Comparison of ENCODE assay signal across 1 cellular context in the genomic region with DNA sequence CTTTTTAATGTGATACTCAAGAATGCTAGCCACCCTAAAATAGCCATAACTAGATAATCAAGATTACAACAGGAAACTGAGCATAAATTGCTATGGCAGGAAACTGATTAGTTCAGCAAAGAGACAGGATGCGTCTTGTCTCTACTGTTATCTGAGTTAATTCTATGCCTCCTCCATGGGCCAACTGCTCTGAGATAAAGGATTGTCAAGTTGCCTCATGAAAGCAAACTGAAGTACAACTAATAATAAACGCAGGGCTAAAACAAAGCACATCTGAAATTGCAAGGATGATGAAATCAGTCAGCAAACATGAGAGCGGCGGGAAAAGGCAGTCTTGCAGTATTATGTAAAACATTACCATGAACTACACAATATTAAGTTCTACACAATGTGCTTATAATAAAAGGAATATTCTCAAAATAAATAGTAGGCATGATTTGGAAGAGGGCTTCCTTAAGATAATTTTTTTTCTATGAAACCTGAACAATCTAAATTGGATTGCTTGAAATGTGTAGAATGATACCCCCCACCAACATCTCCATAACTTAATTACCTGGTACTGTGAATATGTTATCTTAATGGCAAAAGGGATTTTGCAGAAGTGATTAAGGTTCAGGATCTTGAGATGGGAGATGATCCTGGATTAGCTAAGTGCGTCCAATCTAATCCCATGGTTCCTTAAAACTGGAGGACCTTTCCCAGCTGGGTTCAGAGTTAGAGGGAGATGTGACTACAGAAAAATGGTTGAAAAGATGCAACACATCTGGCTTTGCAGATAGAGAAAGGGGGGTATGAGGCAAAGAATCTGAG.
TF ChIP-seq lines count a peak whose summit lies in the region.

No MANE protein-coding gene starts in this region.

TF ChIP-seq in K562, 482 proteins besides CTCF, POLR2A, EP300 and RAD21 (continued from another document and continues in another):
- TF ChIP-seq, protein P1, sequence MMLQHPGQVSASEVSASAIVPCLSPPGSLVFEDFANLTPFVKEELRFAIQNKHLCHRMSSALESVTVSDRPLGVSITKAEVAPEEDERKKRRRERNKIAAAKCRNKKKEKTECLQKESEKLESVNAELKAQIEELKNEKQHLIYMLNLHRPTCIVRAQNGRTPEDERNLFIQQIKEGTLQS (IDR thresholded peaks at IDR 0.05), result peak; percentile 97
- TF ChIP-seq, protein P1 (CRISPR knock-in tag; conservative IDR thresholded peaks at IDR 0.05), result no peak
- TF ChIP-seq BACH1 (tag; IDR thresholded peaks at IDR 0.05) (0 out of 2 replicates have a peak, but pooled peaks have one; percentile 42), RBBP5 (IDR thresholded peaks at IDR 0.05; ENCODE audit: borderline replicate concordance, insufficient read depth, low read length, poor library complexity, severe bottlenecking) (no peak), JUN (IDR thresholded peaks at IDR 0.05; ENCODE audit: borderline replicate concordance, low read depth, low read length) (no peak; the same call in 1 of the 2 replicates), JUN (CRISPR knock-in tag; IDR thresholded peaks at IDR 0.05; ENCODE audit: borderline replicate concordance) (no peak), DMBX1 (CRISPR knock-in tag; IDR thresholded peaks at IDR 0.05; ENCODE audit: borderline replicate concordance) (peak; percentile 26; the same call in 1 of the 2 replicates), GTF2E2 (tag; IDR thresholded peaks at IDR 0.05) (no peak), NR4A1 (CRISPR knock-in tag; IDR thresholded peaks at IDR 0.05) (no peak), NR4A1 (tag; IDR thresholded peaks at IDR 0.05) (no peak), SMAD1 (IDR thresholded peaks at IDR 0.05; ENCODE audit: low read depth, low read length, partially characterized antibody) (peak; percentile 87), TAF9B (IDR thresholded peaks at IDR 0.05; ENCODE audit: partially characterized antibody) (peak; percentile 44), RHOXF2B (CRISPR knock-in tag; conservative IDR thresholded peaks at IDR 0.05) (no peak), MXI1 (IDR thresholded peaks at IDR 0.05; ENCODE audit: low read depth, low read length) (no peak), NFRKB (IDR thresholded peaks at IDR 0.05; ENCODE audit: low read depth) (peak; percentile 79), ZNF316 (IDR thresholded peaks at IDR 0.05) (peak; percentile 58; the same call in 1 of the 2 replicates), TEAD1 (CRISPR knock-in tag; IDR thresholded peaks at IDR 0.05) (peak in 1 of 2 experiments; percentile 74; a peak in 2 of 4 replicates), E2F3 (CRISPR knock-in tag; IDR thresholded peaks at IDR 0.05) (0 out of 2 replicates have a peak, but pooled peaks have one; percentile 48), BRCA1 (IDR thresholded peaks at IDR 0.05) (no peak), BRCA1 (CRISPR knock-in tag; IDR thresholded peaks at IDR 0.05) (no peak), HMGN3 (IDR thresholded peaks at IDR 0.05; ENCODE audit: borderline replicate concordance, extremely low read depth, insufficient read length, low read depth, low read length) (peak; percentile 64), ETV5 (CRISPR knock-in tag; IDR thresholded peaks at IDR 0.05; ENCODE audit: low read depth) (peak; percentile 90), GATAD2B (IDR thresholded peaks at IDR 0.05; ENCODE audit: borderline replicate concordance) (peak; percentile 90), PHB (CRISPR knock-in tag; IDR thresholded peaks at IDR 0.05) (peak; percentile 73; the same call in 1 of the 2 replicates), GABPB2 (CRISPR knock-in tag; conservative IDR thresholded peaks at IDR 0.05) (no peak), DACH1 (IDR thresholded peaks at IDR 0.05; ENCODE audit: partially characterized antibody) (peak; percentile 84), NCOR1 (IDR thresholded peaks at IDR 0.05) (peak; percentile 84), CREM (IDR thresholded peaks at IDR 0.05; ENCODE audit: low read depth) (peak; percentile 60), STAT5A (IDR thresholded peaks at IDR 0.05; ENCODE audit: borderline replicate concordance, low read length) (peak; percentile 63; the same call in 1 of the 2 replicates), FOXA3 (CRISPR knock-in tag; conservative IDR thresholded peaks at IDR 0.05 in 1 of 2, IDR thresholded peaks at IDR 0.05 in 1 of 2) (peak in 1 of 2 experiments; percentile 75; a peak in 2 of 4 replicates), ATF1 (CRISPR knock-in tag; IDR thresholded peaks at IDR 0.05) (no peak), ATF1 (tag; IDR thresholded peaks at IDR 0.05) (peak; percentile 33; the same call in 1 of the 2 replicates), SMAD4 (CRISPR knock-in tag; conservative IDR thresholded peaks at IDR 0.05) (peak; percentile 94), TEAD4 (IDR thresholded peaks at IDR 0.05; ENCODE audit: low read length) (peak; percentile 89), TEAD4 (CRISPR knock-in tag; IDR thresholded peaks at IDR 0.05; ENCODE audit: borderline replicate concordance) (no peak), PML (IDR thresholded peaks at IDR 0.05; ENCODE audit: low read length) (peak; percentile 66; the same call in 1 of the 2 replicates), JUND (IDR thresholded peaks at IDR 0.05; ENCODE audit: borderline replicate concordance, low read depth, low read length) (peak; percentile 82), JUND (tag; IDR thresholded peaks at IDR 0.05; ENCODE audit: borderline replicate concordance, low read depth, low read length) (peak; percentile 73; the same call in 1 of the 3 replicates), ZNF699 (CRISPR knock-in tag; IDR thresholded peaks at IDR 0.05; ENCODE audit: insufficient replicate concordance) (no peak), FOXM1 (IDR thresholded peaks at IDR 0.05; ENCODE audit: low read depth) (peak; percentile 85), FOXM1 (CRISPR knock-in tag; IDR thresholded peaks at IDR 0.05; ENCODE audit: low read depth) (no peak), SMAD3 (CRISPR knock-in tag; conservative IDR thresholded peaks at IDR 0.05) (0 out of 2 replicates have a peak, but pooled peaks have one; percentile 34), NFATC3 (IDR thresholded peaks at IDR 0.05) (0 out of 2 replicates have a peak, but pooled peaks have one; percentile 19), HDAC3 (IDR thresholded peaks at IDR 0.05; ENCODE audit: borderline replicate concordance, partially characterized antibody) (peak; percentile 89), NCOA2 (IDR thresholded peaks at IDR 0.05; ENCODE audit: partially characterized antibody in 2 of 2) (peak in 1 of 2 experiments; percentile 68), POU5F1 (IDR thresholded peaks at IDR 0.05; ENCODE audit: borderline replicate concordance, low read depth, low read length, partially characterized antibody) (peak; percentile 13), ADNP (tag; IDR thresholded peaks at IDR 0.05) (0 out of 2 replicates have a peak, but pooled peaks have one; percentile 16), ZSCAN32 (CRISPR knock-in tag; IDR thresholded peaks at IDR 0.05) (peak; percentile 72), NCOA1 (IDR thresholded peaks at IDR 0.05; ENCODE audit: low read depth) (peak; percentile 87), HDAC6 (IDR thresholded peaks at IDR 0.05; ENCODE audit: low read depth, low read length) (no peak), CXXC5 (CRISPR knock-in tag; IDR thresholded peaks at IDR 0.05) (peak; percentile 82), MAFG (tag; conservative IDR thresholded peaks at IDR 0.05) (0 out of 2 replicates have a peak, but pooled peaks have one; percentile 44), TAL1 (IDR thresholded peaks at IDR 0.05) (peak; percentile 85), NFIC (IDR thresholded peaks at IDR 0.05) (peak; percentile 61)
- TF ChIP-seq, protein P2, sequence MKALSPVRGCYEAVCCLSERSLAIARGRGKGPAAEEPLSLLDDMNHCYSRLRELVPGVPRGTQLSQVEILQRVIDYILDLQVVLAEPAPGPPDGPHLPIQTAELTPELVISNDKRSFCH (CRISPR knock-in tag; IDR thresholded peaks at IDR 0.05), result no peak
- TF ChIP-seq, protein P2 (tag; IDR thresholded peaks at IDR 0.05), result 0 out of 2 replicates have a peak, but pooled peaks have one; percentile 27
- TF ChIP-seq, protein P3, sequence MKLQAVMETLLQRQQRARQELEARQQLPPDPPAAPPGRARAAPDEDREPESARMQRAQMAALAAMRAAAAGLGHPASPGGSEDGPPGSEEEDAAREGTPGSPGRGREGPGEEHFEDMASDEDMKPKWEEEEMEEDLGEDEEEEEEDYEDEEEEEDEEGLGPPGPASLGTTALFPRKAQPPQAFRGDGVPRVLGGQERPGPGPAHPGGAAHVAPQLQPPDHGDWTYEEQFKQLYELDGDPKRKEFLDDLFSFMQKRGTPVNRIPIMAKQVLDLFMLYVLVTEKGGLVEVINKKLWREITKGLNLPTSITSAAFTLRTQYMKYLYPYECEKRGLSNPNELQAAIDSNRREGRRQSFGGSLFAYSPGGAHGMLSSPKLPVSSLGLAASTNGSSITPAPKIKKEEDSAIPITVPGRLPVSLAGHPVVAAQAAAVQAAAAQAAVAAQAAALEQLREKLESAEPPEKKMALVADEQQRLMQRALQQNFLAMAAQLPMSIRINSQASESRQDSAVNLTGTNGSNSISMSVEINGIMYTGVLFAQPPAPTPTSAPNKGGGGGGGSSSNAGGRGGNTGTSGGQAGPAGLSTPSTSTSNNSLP (IDR thresholded peaks at IDR 0.05; ENCODE audit: borderline replicate concordance, low read depth, low read length), result peak; percentile 90; the same call in 1 of the 2 replicates
- TF ChIP-seq, protein P4, sequence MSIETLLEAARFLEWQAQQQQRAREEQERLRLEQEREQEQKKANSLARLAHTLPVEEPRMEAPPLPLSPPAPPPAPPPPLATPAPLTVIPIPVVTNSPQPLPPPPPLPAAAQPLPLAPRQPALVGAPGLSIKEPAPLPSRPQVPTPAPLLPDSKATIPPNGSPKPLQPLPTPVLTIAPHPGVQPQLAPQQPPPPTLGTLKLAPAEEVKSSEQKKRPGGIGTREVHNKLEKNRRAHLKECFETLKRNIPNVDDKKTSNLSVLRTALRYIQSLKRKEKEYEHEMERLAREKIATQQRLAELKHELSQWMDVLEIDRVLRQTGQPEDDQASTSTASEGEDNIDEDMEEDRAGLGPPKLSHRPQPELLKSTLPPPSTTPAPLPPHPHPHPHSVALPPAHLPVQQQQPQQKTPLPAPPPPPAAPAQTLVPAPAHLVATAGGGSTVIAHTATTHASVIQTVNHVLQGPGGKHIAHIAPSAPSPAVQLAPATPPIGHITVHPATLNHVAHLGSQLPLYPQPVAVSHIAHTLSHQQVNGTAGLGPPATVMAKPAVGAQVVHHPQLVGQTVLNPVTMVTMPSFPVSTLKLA (conservative IDR thresholded peaks at IDR 0.05), result peak in 1 of 2 experiments; percentile 31; a peak in 1 of 4 replicates
- TF ChIP-seq, protein P5, sequence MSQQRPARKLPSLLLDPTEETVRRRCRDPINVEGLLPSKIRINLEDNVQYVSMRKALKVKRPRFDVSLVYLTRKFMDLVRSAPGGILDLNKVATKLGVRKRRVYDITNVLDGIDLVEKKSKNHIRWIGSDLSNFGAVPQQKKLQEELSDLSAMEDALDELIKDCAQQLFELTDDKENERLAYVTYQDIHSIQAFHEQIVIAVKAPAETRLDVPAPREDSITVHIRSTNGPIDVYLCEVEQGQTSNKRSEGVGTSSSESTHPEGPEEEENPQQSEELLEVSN (IDR thresholded peaks at IDR 0.05; ENCODE audit: borderline replicate concordance in 1 of 2, extremely low read depth in 1 of 2, insufficient read depth in 1 of 2, insufficient read length in 1 of 2, low read depth in 1 of 2, low read length in 1 of 2, poor library complexity in 1 of 2, severe bottlenecking in 1 of 2), result no peak
- TF ChIP-seq, protein P6, sequence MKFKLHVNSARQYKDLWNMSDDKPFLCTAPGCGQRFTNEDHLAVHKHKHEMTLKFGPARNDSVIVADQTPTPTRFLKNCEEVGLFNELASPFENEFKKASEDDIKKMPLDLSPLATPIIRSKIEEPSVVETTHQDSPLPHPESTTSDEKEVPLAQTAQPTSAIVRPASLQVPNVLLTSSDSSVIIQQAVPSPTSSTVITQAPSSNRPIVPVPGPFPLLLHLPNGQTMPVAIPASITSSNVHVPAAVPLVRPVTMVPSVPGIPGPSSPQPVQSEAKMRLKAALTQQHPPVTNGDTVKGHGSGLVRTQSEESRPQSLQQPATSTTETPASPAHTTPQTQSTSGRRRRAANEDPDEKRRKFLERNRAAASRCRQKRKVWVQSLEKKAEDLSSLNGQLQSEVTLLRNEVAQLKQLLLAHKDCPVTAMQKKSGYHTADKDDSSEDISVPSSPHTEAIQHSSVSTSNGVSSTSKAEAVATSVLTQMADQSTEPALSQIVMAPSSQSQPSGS (CRISPR knock-in tag; IDR thresholded peaks at IDR 0.05), result no peak
- TF ChIP-seq, protein P7, sequence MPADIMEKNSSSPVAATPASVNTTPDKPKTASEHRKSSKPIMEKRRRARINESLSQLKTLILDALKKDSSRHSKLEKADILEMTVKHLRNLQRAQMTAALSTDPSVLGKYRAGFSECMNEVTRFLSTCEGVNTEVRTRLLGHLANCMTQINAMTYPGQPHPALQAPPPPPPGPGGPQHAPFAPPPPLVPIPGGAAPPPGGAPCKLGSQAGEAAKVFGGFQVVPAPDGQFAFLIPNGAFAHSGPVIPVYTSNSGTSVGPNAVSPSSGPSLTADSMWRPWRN (IDR thresholded peaks at IDR 0.05; ENCODE audit: low read depth), result peak; percentile 81; the same call in 1 of the 2 replicates
- TF ChIP-seq, protein P8, sequence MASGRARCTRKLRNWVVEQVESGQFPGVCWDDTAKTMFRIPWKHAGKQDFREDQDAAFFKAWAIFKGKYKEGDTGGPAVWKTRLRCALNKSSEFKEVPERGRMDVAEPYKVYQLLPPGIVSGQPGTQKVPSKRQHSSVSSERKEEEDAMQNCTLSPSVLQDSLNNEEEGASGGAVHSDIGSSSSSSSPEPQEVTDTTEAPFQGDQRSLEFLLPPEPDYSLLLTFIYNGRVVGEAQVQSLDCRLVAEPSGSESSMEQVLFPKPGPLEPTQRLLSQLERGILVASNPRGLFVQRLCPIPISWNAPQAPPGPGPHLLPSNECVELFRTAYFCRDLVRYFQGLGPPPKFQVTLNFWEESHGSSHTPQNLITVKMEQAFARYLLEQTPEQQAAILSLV (tag; IDR thresholded peaks at IDR 0.05), result peak; percentile 67; the same call in 1 of the 2 replicates
